ENCODE assay signal across 11 cellular contexts in genomic region chrY:12465706-12466105, GRCh38.
"Had no signal": no experiment of that assay in that cellular context is flagged by ENCODE, and none has a peak within 500 bp of the region (broad histone marks: within the 10 kb centered on the region; RNA-seq: fewer than 3 reads in every experiment).

No MANE protein-coding gene starts in this region.

- H3K4me3 ChIP-seq: GM23248, GM23338, HAP-1 had no signal

- ATAC-seq: GM23338, HCT116 had no signal

- H3K4me1 ChIP-seq: HAP-1 had no signal

- H3K36me3 ChIP-seq: HAP-1 had no signal

- DNase-seq: GM23248, GOT3, H7, H9, HCEC 1CT, HFFc6 had no signal

- FAIRE-seq: H1, H54 had no signal

- H3K9me3 ChIP-seq: HAP-1 had no signal

- H3K27ac ChIP-seq: GM23248 had no signal
